ENCODE assay signal across 2 cellular contexts in genomic region chr2:26739514-26739913, GRCh38.
TF ChIP-seq lines count a peak whose summit lies in the region.

No MANE protein-coding gene starts in this region.

TF ChIP-seq in HEK293, 187 proteins besides CTCF, POLR2A, EP300 and RAD21:
- TF ChIP-seq IKZF3 (tag by site-specific recombination; IDR thresholded peaks at IDR 0.05): no peak
- no peak for TF ChIP-seq ZNF571 (tag by site-specific recombination; IDR thresholded peaks at IDR 0.05)
- no peak for TF ChIP-seq KLF16 (tag by site-specific recombination; IDR thresholded peaks at IDR 0.05)
- TF ChIP-seq SP2 (tag by site-specific recombination; IDR thresholded peaks at IDR 0.05): no peak
- TF ChIP-seq ZNF146 (tag by site-specific recombination; IDR thresholded peaks at IDR 0.05): peak; percentile 89
- TF ChIP-seq GLI2 (tag by site-specific recombination; IDR thresholded peaks at IDR 0.05; ENCODE audit: borderline replicate concordance, low read depth): no peak
- no peak for TF ChIP-seq HIC1 (tag by site-specific recombination; IDR thresholded peaks at IDR 0.05)

TF ChIP-seq in K562, 482 proteins besides CTCF, POLR2A, EP300 and RAD21:
- TF ChIP-seq ZNF124 (CRISPR knock-in tag; IDR thresholded peaks at IDR 0.05) (no peak), ZFPM2 (CRISPR knock-in tag; IDR thresholded peaks at IDR 0.05) (no peak), ZNF146 (CRISPR knock-in tag; IDR thresholded peaks at IDR 0.05; ENCODE audit: unreplicated experiment) (peak; percentile 89), REST (CRISPR knock-in tag; IDR thresholded peaks at IDR 0.05; ENCODE audit: low read depth) (no peak)
